8 cellular contexts compared by ENCODE assay signal in the genomic region with DNA sequence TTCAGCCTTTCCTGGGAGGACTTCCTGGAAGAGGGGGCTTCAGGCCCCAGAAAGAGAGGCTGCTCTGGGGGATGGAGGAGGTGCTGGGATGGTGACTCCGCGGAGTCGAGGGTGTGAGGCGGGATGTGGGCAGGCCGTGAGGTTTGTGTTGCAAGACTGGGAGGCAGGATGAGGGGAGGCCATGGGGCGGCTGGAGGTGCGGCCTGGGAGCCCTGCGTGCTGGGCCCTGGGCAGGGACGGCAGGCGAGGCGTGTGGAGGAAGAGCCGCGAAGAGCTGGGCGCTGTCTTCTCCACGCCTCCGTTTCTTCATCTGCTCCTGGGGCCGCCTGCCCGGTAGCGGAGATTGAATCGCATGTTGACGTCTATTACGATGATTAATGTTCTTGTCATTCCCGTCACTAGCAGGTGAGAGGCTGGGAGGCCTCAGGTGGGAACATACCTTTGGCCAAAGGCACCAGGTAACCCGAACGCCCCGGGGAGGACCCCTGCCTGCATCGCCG. TPM values are rescaled to one million over a fixed set of nuclear protein-coding genes. Genes with fewer than 3 reads are reported as not detected.
DNase-seq lines count a peak whose midpoint lies in the region; TF ChIP-seq lines count a peak whose summit lies in the region.

No MANE protein-coding gene starts in this region.

- H3K27ac ChIP-seq in KMS-11, result no peak overlapping the region

- no peak overlapping the region for H3K4me3 ChIP-seq in KMS-11 (IDR thresholded peaks at IDR 0.05; ENCODE audit: insufficient read depth, low read depth, low read length)

- no peaks in the 10 kb centered on the region for H3K36me3 ChIP-seq in KMS-11 (ENCODE audit: insufficient read depth)

- no peaks in the 10 kb centered on the region for H3K79me2 ChIP-seq in KMS-11 (ENCODE audit: insufficient read depth, low read depth)

- TF ChIP-seq CTCF in KMS-11 (conservative IDR thresholded peaks at IDR 0.05; ENCODE audit: low read depth, low read length), result no peak

- peak; percentile 16 for DNase-seq in GDM1 (lab: John Stamatoyannopoulos, UW)
- peak; percentile 30 for DNase-seq in activated CD4-positive, CD25-positive, alpha-beta regulatory T cell treated with anti-CD3 and anti-CD28 coated beads, Interleukin-2, amount 50 U/mL, for 16 hours (ENCODE audit: low read depth, low spot score)
- peak; percentile 78 for DNase-seq in central memory CD4-positive, alpha-beta T cell
- DNase-seq in lung microvascular endothelial cell (ENCODE audit: low read depth in 2 of 2), result peak; percentile 35 to 54
- peak; percentile 29 for DNase-seq in stimulated activated CD8-positive, alpha-beta memory T cell treated with anti-CD3 and anti-CD28 coated beads, Interleukin-15, amount 100 ng/mL, for 4 hours (ENCODE audit: low read depth in 2 of 2)
- DNase-seq in GM19240 (ENCODE audit: insufficient read length, low spot score), result no peak
- DNase-seq in NCI-H774 (lab: John Stamatoyannopoulos, UW), result no peak

- 0 out of 2 replicates have a peak overlapping the region, but pooled peaks have one; percentile 17 for H3K4me2 ChIP-seq in KMS-11

- H2AFZ ChIP-seq in KMS-11 (ENCODE audit: low read depth), result no peak overlapping the region; the same call in 1 of the 2 replicates

- H4K20me1 ChIP-seq in KMS-11 (ENCODE audit: insufficient read depth), result no peaks in the 10 kb centered on the region

- no peak overlapping the region for H3K9ac ChIP-seq in KMS-11

- peaks cover 13% of the 10 kb centered on the region; the same call in 1 of the 2 replicates for H3K27me3 ChIP-seq in KMS-11 (ENCODE audit: insufficient read depth, low read depth)

- no peaks in the 10 kb centered on the region for H3K4me1 ChIP-seq in KMS-11 (ENCODE audit: low read depth, poor library complexity, severe bottlenecking)

RNA-seq across cellular contexts. Expression of a gene that starts 0.9 kb away (rescaled TPM):
- total RNA-seq in lung microvascular endothelial cell, result 6.3 and 16.9 TPM in 2 replicates

RNA-seq across cellular contexts. Expression of a gene that starts 17.4 kb away (rescaled TPM):
- total RNA-seq in lung microvascular endothelial cell, result under 0.01 and 0.20 TPM in 2 replicates

RNA-seq across cellular contexts. Expression of a gene that starts 23.7 kb away (rescaled TPM):
- 4.8 and 9.5 TPM in 2 replicates for total RNA-seq in lung microvascular endothelial cell

RNA-seq across cellular contexts. Expression of a gene that starts 37.2 kb away (rescaled TPM):
- 11.1 and 18.3 TPM in 2 replicates for total RNA-seq in lung microvascular endothelial cell

Comparison
In these comparisons a context has a peak if more than half of its experiments do, and no peak if none do; other contexts are left out.
1. DNase-seq: peak in GDM1 (single experiment), activated CD4-positive, CD25-positive, alpha-beta regulatory T cell treated with anti-CD3 and anti-CD28 coated beads, Interleukin-2, amount 50 U/mL, for 16 hours (single experiment), central memory CD4-positive, alpha-beta T cell (single experiment), lung microvascular endothelial cell (2 of 2) and stimulated activated CD8-positive, alpha-beta memory T cell treated with anti-CD3 and anti-CD28 coated beads, Interleukin-15, amount 100 ng/mL, for 4 hours (2 of 2); none in GM19240 (single experiment) and NCI-H774 (single experiment).